Comparison of ENCODE assay signal across 24 cellular contexts in genomic region chr3:49509028-49509561, GRCh38.
"Had no signal": no experiment of that assay in that cellular context is flagged by ENCODE, and none has a peak within 500 bp of the region (broad histone marks: within the 10 kb centered on the region; RNA-seq: fewer than 3 reads in every experiment).

No MANE protein-coding gene starts in this region.

- ATAC-seq: effector memory CD8-positive, alpha-beta T cell; gastroesophageal sphincter; heart left ventricle; left cardiac atrium; lower lobe of right lung; natural killer cell; sciatic nerve; stimulated activated naive CD8-positive, alpha-beta T cell treated with anti-CD3 and anti-CD28 coated beads, Interleukin-15, amount 100 ng/mL, for 72 hours had no signal

- H3K36me3 ChIP-seq: ovary had no signal

- H3K9me3 Mint-ChIP-seq: effector memory CD8-positive, alpha-beta T cell; natural killer cell; stimulated activated naive CD8-positive, alpha-beta T cell treated with anti-CD3 and anti-CD28 coated beads, Interleukin-15, amount 100 ng/mL, for 72 hours had no signal

- H2AFZ ChIP-seq: hepatocyte had no signal

- DNase-seq: cortex of kidney; effector memory CD8-positive, alpha-beta T cell; foreskin fibroblast; heart left ventricle; kidney; left cardiac atrium; left ventricle myocardium inferior; lower lobe of right lung; natural killer cell; occipital lobe; ovary; stimulated activated CD4-positive, alpha-beta T cell treated with anti-CD3 and anti-CD28 coated beads, Interleukin-12 subunit alpha, Interleukin-12 subunit beta, amount 100 ng/mL, for 4 hours; stimulated activated CD4-positive, alpha-beta T cell treated with anti-CD3 and anti-CD28 coated beads, Interleukin-1b, Interleukin-23, amount 100 ng/mL, for 48 hours; stimulated activated CD4-positive, alpha-beta T cell treated with anti-CD3 and anti-CD28 coated beads, Interleukin-4, amount 100 ng/mL, for 1 hour; stimulated activated CD8-positive, alpha-beta memory T cell treated with anti-CD3 and anti-CD28 coated beads, Interleukin-4, amount 100 ng/mL, for 48 hours; stimulated activated naive CD4-positive, alpha-beta T cell; stimulated activated naive CD8-positive, alpha-beta T cell treated with anti-CD3 and anti-CD28 coated beads, Interleukin-15, amount 100 ng/mL, for 72 hours; transverse colon had no signal

- H3K27ac Mint-ChIP-seq: natural killer cell had no signal

- H3K4me2 ChIP-seq: hepatocyte, smooth muscle cell had no signal

- H3K9me3 ChIP-seq: gastroesophageal sphincter, heart left ventricle, left ventricle myocardium inferior, lower lobe of right lung, ovary, right atrium auricular region, suprapubic skin, transverse colon had no signal

- H3K36me3 Mint-ChIP-seq: natural killer cell had no signal

- FAIRE-seq: kidney had no signal

- H3K27ac ChIP-seq: gastroesophageal sphincter, heart left ventricle, hepatocyte, left ventricle myocardium inferior, lower lobe of right lung, ovary, right atrium auricular region, suprapubic skin, transverse colon had no signal

- H3K4me3 Mint-ChIP-seq: effector memory CD8-positive, alpha-beta T cell; natural killer cell; stimulated activated naive CD8-positive, alpha-beta T cell treated with anti-CD3 and anti-CD28 coated beads, Interleukin-15, amount 100 ng/mL, for 72 hours had no signal

- H3K4me3 ChIP-seq: gastroesophageal sphincter, heart left ventricle, hepatocyte, left ventricle myocardium inferior, lower lobe of right lung, ovary, right atrium auricular region, smooth muscle cell, suprapubic skin, transverse colon had no signal

- H3K27me3 ChIP-seq: gastroesophageal sphincter, heart left ventricle, hepatocyte, ovary, right atrium auricular region, suprapubic skin, transverse colon had no signal

- H3K4me1 ChIP-seq: lower lobe of right lung, suprapubic skin had no signal

- H3K27me3 Mint-ChIP-seq: effector memory CD8-positive, alpha-beta T cell; stimulated activated naive CD8-positive, alpha-beta T cell treated with anti-CD3 and anti-CD28 coated beads, Interleukin-15, amount 100 ng/mL, for 72 hours had no signal
